Comparison of ENCODE assay signal across 10 cellular contexts in genomic region chr15:71773206-71773859, GRCh38. TPM values are rescaled to one million over a fixed set of nuclear protein-coding genes. Genes with fewer than 3 reads are reported as not detected.
"Had no signal": no experiment of that assay in that cellular context is flagged by ENCODE, and none has a peak within 500 bp of the region (broad histone marks: within the 10 kb centered on the region; RNA-seq: fewer than 3 reads in every experiment).

No MANE protein-coding gene starts in this region.

- H3K4me3 ChIP-seq: GM23338 had no signal

- H3K9ac ChIP-seq: KMS-11 had no signal

- H3K27ac ChIP-seq: HL-60, KMS-11 had no signal

- DNase-seq: H9, HCEC 1CT, KBM-7 had no signal

- ATAC-seq: GM23338 had no signal

- H3K27ac Mint-ChIP-seq: GM23338, H9, IgD-negative memory B cell had no signal

- H3K9me3 Mint-ChIP-seq: IgD-negative memory B cell had no signal

- H3K4me3 Mint-ChIP-seq: GM23338, H9, IgD-negative memory B cell had no signal

- H3K27me3 Mint-ChIP-seq: IgD-negative memory B cell had no signal

- H3K4me2 ChIP-seq: GM23338, KMS-11 had no signal

- H3K4me1 Mint-ChIP-seq: GM23338, H9, IgD-negative memory B cell had no signal

- H2AFZ ChIP-seq: GM23338 had no signal

- FAIRE-seq: H1, H54 had no signal

RNA-seq across cellular contexts. Expression of gene NR2E3, which starts 37.0 kb away (rescaled TPM):
- total RNA-seq: HT1080 had no signal
